ENCODE assay signal across 10 cellular contexts in the genomic region with DNA sequence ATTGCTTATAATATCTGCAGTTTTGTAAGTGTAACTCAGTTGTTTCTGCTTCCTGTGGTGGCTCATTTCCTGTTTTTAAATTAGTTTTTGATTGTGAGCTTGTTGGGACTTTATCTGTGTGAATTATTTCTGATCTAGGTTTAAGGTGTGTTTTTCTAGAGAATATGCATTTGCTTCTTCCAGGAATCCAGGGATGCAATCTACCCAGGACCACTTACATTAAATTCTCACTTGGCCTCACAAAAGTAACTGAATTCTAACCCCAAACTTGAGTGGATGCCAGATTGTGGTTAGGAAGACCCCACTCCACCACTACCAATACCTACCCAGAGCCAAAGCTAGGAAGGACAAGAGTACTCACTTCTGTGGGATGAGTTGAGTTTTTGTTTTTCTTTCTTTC. TPM values are rescaled to one million over a fixed set of nuclear protein-coding genes. Genes with fewer than 3 reads are reported as not detected.
DNase-seq lines count a peak whose midpoint lies in the region; ATAC-seq and TF ChIP-seq lines count a peak whose summit lies in the region.
"Had no signal": no experiment of that assay in that cellular context is flagged by ENCODE, and none has a peak within 500 bp of the region (broad histone marks: within the 10 kb centered on the region; RNA-seq: fewer than 3 reads in every experiment).

No MANE protein-coding gene starts in this region.

- no peak for TF ChIP-seq CTCF in RWPE2 (IDR thresholded peaks at IDR 0.05; ENCODE audit: poor library complexity, severe bottlenecking)

- intact Hi-C loops in aorta (cut with DNase I) = no loop called here

- H3K27ac ChIP-seq in RWPE2 (ENCODE audit: poor library complexity, severe bottlenecking) = peak overlapping the region; percentile 23
- peak overlapping the region; percentile 71 for H3K27ac ChIP-seq in muscle layer of duodenum (ENCODE audit: low read length)
- H3K27ac ChIP-seq in aorta (ENCODE audit: low read depth in 1 of 2, low read length in 2 of 2) = no peak overlapping the region

- H3K4me3 ChIP-seq in GM08714 (ENCODE audit: low read length) = peak overlapping the region; percentile 28; the same call in 1 of the 2 replicates
- H3K4me3 ChIP-seq in RWPE2 (ENCODE audit: severe bottlenecking) = no peak overlapping the region
- no peak overlapping the region for H3K4me3 ChIP-seq in muscle layer of duodenum (ENCODE audit: low read depth in 1 of 2, low read length in 2 of 2)
- no peak overlapping the region for H3K4me3 ChIP-seq in aorta (ENCODE audit: low read length in 2 of 2)
- H3K4me3 ChIP-seq: lung had no signal

- H3K36me3 ChIP-seq in RWPE2 (ENCODE audit: low read depth) = peaks cover 35% of the 10 kb centered on the region
- H3K36me3 ChIP-seq in muscle layer of duodenum (ENCODE audit: control insufficient read depth in 1 of 2, insufficient read depth in 2 of 2, low read length in 2 of 2) = peaks cover 4 to 9% of the 10 kb centered on the region in 2 donors
- no peaks in the 10 kb centered on the region for H3K36me3 ChIP-seq in aorta (ENCODE audit: control insufficient read depth in 1 of 2, insufficient read depth in 2 of 2, low read length in 1 of 2)

- H3K4me1 ChIP-seq in RWPE2 (ENCODE audit: insufficient read depth, poor library complexity, severe bottlenecking) = peaks cover 13% of the 10 kb centered on the region
- H3K4me1 ChIP-seq in muscle layer of duodenum (ENCODE audit: control insufficient read depth in 1 of 2, insufficient read depth in 2 of 2, low read length in 2 of 2) = peaks cover 0 to 4% of the 10 kb centered on the region in 2 donors
- H3K4me1 ChIP-seq in aorta (ENCODE audit: control insufficient read depth in 1 of 2, insufficient read depth in 2 of 2, low read length in 2 of 2) = no peaks in the 10 kb centered on the region

- peak; percentile 44 for ATAC-seq in GM21447 (IDR thresholded peaks at IDR 0.05; ENCODE audit: unreplicated experiment)
- ATAC-seq in RWPE2 (ENCODE audit: low read depth) = no peak
- ATAC-seq in aorta (ENCODE audit: low FRiP score) = no peak
- no peak for ATAC-seq in HG03175 (IDR thresholded peaks at IDR 0.05; ENCODE audit: unreplicated experiment)
- no peak for ATAC-seq in GM18907 (IDR thresholded peaks at IDR 0.05; ENCODE audit: unreplicated experiment)

- DNase-seq in RWPE2 (ENCODE audit: low spot score) = no peak
- DNase-seq in aorta = no peak
- DNase-seq in pons (ENCODE audit: low spot score) = no peak
- DNase-seq: NCI-H1694 had no signal

- no peaks in the 10 kb centered on the region for H3K9me3 ChIP-seq in RWPE2 (ENCODE audit: severe bottlenecking)
- H3K9me3 ChIP-seq in muscle layer of duodenum (ENCODE audit: control insufficient read depth in 1 of 2, low read length in 2 of 2) = no peaks in the 10 kb centered on the region
- H3K9me3 ChIP-seq in aorta (ENCODE audit: control insufficient read depth, low read length) = no peaks in the 10 kb centered on the region

- H3K27me3 ChIP-seq in RWPE2 (ENCODE audit: insufficient read depth, poor library complexity, severe bottlenecking) (no peaks in the 10 kb centered on the region), muscle layer of duodenum (ENCODE audit: low read depth, low read length) (no peaks in the 10 kb centered on the region), aorta (ENCODE audit: control insufficient read depth in 1 of 2, insufficient read depth in 2 of 2, low read length in 1 of 2) (no peaks in the 10 kb centered on the region)

RNA-seq across cellular contexts. Expression of a gene that starts 11.9 kb away (rescaled TPM):
- 10 to 100 TPM; 14.3 to 15.5 TPM for total RNA-seq in aorta
- 10 to 100 TPM in 1 of 2 donors, 1 to 10 TPM in 1; 5.3 to 12.8 TPM for polyA plus RNA-seq in aorta

RNA-seq across cellular contexts. Expression of a gene that starts 34.9 kb away (rescaled TPM):
- total RNA-seq in aorta = 10 to 100 TPM; 76.3 to 78.3 TPM
- polyA plus RNA-seq in aorta = 100 to 1,000 TPM in 1 of 2 donors, 10 to 100 TPM in 1; 87.9 to 107 TPM

RNA-seq across cellular contexts. Expression of a gene that starts 46.5 kb away (rescaled TPM):
- total RNA-seq in aorta = 10 to 100 TPM; 51.4 to 61.8 TPM
- polyA plus RNA-seq in aorta = 10 to 100 TPM in 1 of 2 donors, 1 to 10 TPM in 1; 7.5 to 10.6 TPM

RNA-seq across cellular contexts. Expression of a gene that starts 49.5 kb away (rescaled TPM):
- 10 to 100 TPM; 17.6 to 32.4 TPM for total RNA-seq in aorta
- polyA plus RNA-seq in aorta = 10 to 100 TPM in 1 of 2 donors, 1 to 10 TPM in 1; 9.8 to 16.3 TPM

Comparison
In these comparisons a context has a peak if more than half of its experiments do, and no peak if none do; other contexts are left out.
1. H3K27ac ChIP-seq: peak in RWPE2 (single experiment) and muscle layer of duodenum (single experiment); none in aorta (0 of 2).